14 cellular contexts compared by ENCODE assay signal in genomic region chr4:78561677-78562076, GRCh38. TPM values are rescaled to one million over a fixed set of nuclear protein-coding genes. Genes with fewer than 3 reads are reported as not detected.
DNase-seq lines count a peak whose midpoint lies in the region; ATAC-seq and TF ChIP-seq lines count a peak whose summit lies in the region.
"Had no signal": no experiment of that assay in that cellular context is flagged by ENCODE, and none has a peak within 500 bp of the region (broad histone marks: within the 10 kb centered on the region; RNA-seq: fewer than 3 reads in every experiment).

No MANE protein-coding gene starts in this region.

- H3K9me3 ChIP-seq in neural progenitor cell (ENCODE audit: low read depth), result no peaks in the 10 kb centered on the region
- H3K9me3 ChIP-seq: ascending aorta, suprapubic skin had no signal

- no peaks in the 10 kb centered on the region for H3K36me3 Mint-ChIP-seq in neural progenitor cell

- H3K27ac ChIP-seq in neural progenitor cell, result no peak overlapping the region
- H3K27ac ChIP-seq: ascending aorta, HL-60, suprapubic skin had no signal

- H3K27me3 Mint-ChIP-seq in neural progenitor cell (ENCODE audit: insufficient read depth, low read depth), result peaks cover 2% of the 10 kb centered on the region

- no peaks in the 10 kb centered on the region for H3K79me2 ChIP-seq in neural progenitor cell (ENCODE audit: low read depth)

- TF ChIP-seq CTCF in AG10803 (conservative IDR thresholded peaks at IDR 0.05; ENCODE audit: low read length) (no peak), neural progenitor cell (IDR thresholded peaks at IDR 0.05) (no peak)

- no peak overlapping the region for H3K4me2 ChIP-seq in neural progenitor cell

- H3K4me3 ChIP-seq in AG10803 (ENCODE audit: low read length) (no peak overlapping the region), neural progenitor cell (no peak overlapping the region)
- H3K4me3 ChIP-seq: ascending aorta, suprapubic skin had no signal

- no peaks in the 10 kb centered on the region for H3K36me3 ChIP-seq in neural progenitor cell
- H3K36me3 ChIP-seq: ascending aorta, suprapubic skin had no signal

- DNase-seq in AG10803 (ENCODE audit: low read depth), result peak; percentile 40
- DNase-seq in NCI-H774 (lab: John Stamatoyannopoulos, UW), result peak; percentile 9
- peak; percentile 35 for DNase-seq in fibroblast of peridontal ligament (ENCODE audit: extremely low read depth)
- no peak for DNase-seq in neural progenitor cell (ENCODE audit: low spot score)
- no peak for DNase-seq in NCI-H446 treated with DMSO at 0.1 percent for 48 hours (lab: John Stamatoyannopoulos, UW)
- no peak for DNase-seq in NCI-H524 treated with DMSO at 0.1 percent for 48 hours (lab: John Stamatoyannopoulos, UW)
- no peak for DNase-seq in nucleus accumbens (lab: John Stamatoyannopoulos, UW)
- DNase-seq: NCI-H2029 treated with DMSO at 0.1 percent for 48 hours, SHP77 had no signal

- H4K20me1 ChIP-seq in neural progenitor cell (ENCODE audit: low read depth), result no peaks in the 10 kb centered on the region

- peak overlapping the region; percentile 6 for H2AFZ ChIP-seq in neural progenitor cell (replicated peaks)

- H3K9ac ChIP-seq in neural progenitor cell, result no peak overlapping the region

- no peak overlapping the region for H3K27ac Mint-ChIP-seq in neural progenitor cell
- H3K27ac Mint-ChIP-seq: activated T-helper 2 cell treated with anti-CD3 and anti-CD28 coated beads, Interferon-gamma antibody, Interleukin-2, Interleukin-4, amounts not matched to agents 10 μg/mL and 5 μg/mL and 100 μg/mL, durations not matched to agents 14 hours and 24 hours and 36 hours had no signal

- no peaks in the 10 kb centered on the region for H3K9me3 Mint-ChIP-seq in neural progenitor cell
- H3K9me3 Mint-ChIP-seq: activated T-helper 2 cell treated with anti-CD3 and anti-CD28 coated beads, Interferon-gamma antibody, Interleukin-2, Interleukin-4, amounts not matched to agents 10 μg/mL and 5 μg/mL and 100 μg/mL, durations not matched to agents 14 hours and 24 hours and 36 hours had no signal

- H3F3A ChIP-seq in neural progenitor cell (ENCODE audit: low read depth), result no peaks in the 10 kb centered on the region

- no peak for ATAC-seq in HG02840 (IDR thresholded peaks at IDR 0.05; ENCODE audit: low FRiP score, unreplicated experiment)

- peaks cover 6% of the 10 kb centered on the region for H3K4me1 ChIP-seq in neural progenitor cell
- H3K4me1 ChIP-seq: suprapubic skin had no signal

- no peaks in the 10 kb centered on the region for H3K27me3 ChIP-seq in neural progenitor cell
- H3K27me3 ChIP-seq: ascending aorta, suprapubic skin had no signal

- H3K4me1 Mint-ChIP-seq in neural progenitor cell, result peaks cover 4% of the 10 kb centered on the region

- no peak overlapping the region for H3K4me3 Mint-ChIP-seq in neural progenitor cell

RNA-seq across cellular contexts. Expression of gene ANXA3, which starts 10.1 kb away (rescaled TPM):
- 1.7 and 1.9 TPM in 2 replicates for total RNA-seq in neural progenitor cell (ENCODE audit: low replicate concordance)
- total RNA-seq: activated T-helper 2 cell treated with anti-CD3 and anti-CD28 coated beads, Interferon-gamma antibody, Interleukin-2, Interleukin-4, amounts not matched to agents 10 μg/mL and 5 μg/mL and 100 μg/mL, durations not matched to agents 14 hours and 24 hours and 36 hours had no signal

Comparison
In these comparisons a context has a peak if more than half of its experiments do, and no peak if none do; other contexts are left out.
1. DNase-seq: peak in AG10803 (single experiment), NCI-H774 (single experiment) and fibroblast of peridontal ligament (single experiment); none in neural progenitor cell (single experiment), NCI-H446 treated with DMSO at 0.1 percent for 48 hours (single experiment), NCI-H524 treated with DMSO at 0.1 percent for 48 hours (single experiment) and nucleus accumbens (0 of 56).